In genomic region chr18:55585050-55585449, GRCh38 we compare ENCODE assay signal across 12 cellular contexts. TPM values are rescaled to one million over a fixed set of nuclear protein-coding genes. Genes with fewer than 3 reads are reported as not detected.
DNase-seq lines count a peak whose midpoint lies in the region; ATAC-seq and TF ChIP-seq lines count a peak whose summit lies in the region.
"Had no signal": no experiment of that assay in that cellular context is flagged by ENCODE, and none has a peak within 500 bp of the region (broad histone marks: within the 10 kb centered on the region; RNA-seq: fewer than 3 reads in every experiment).

No MANE protein-coding gene starts in this region.

- H3K36me3 Mint-ChIP-seq in glutamatergic neuron (ENCODE audit: unreplicated experiment) = no peaks in the 10 kb centered on the region

- peaks cover 25% of the 10 kb centered on the region for H4K20me1 ChIP-seq in BLaER1

- no peaks in the 10 kb centered on the region for H3K27me3 ChIP-seq in BLaER1
- no peaks in the 10 kb centered on the region for H3K27me3 ChIP-seq in psoas muscle (ENCODE audit: insufficient read depth in 3 of 3, low read length in 2 of 3)

- ATAC-seq in psoas muscle = no peak
- ATAC-seq: stimulated activated naive CD8-positive, alpha-beta T cell treated with anti-CD3 and anti-CD28 coated beads, Interleukin-15, Interleukin-2, amounts not matched to agents 100 U/mL and 50 U/mL, for 24 hours had no signal

- H3K9ac ChIP-seq in BLaER1 (peak overlapping the region; percentile 76), SK-N-MC (ENCODE audit: insufficient read length) (no peak overlapping the region)

- peaks cover 16% of the 10 kb centered on the region for H3K4me1 Mint-ChIP-seq in glutamatergic neuron (ENCODE audit: low read depth, unreplicated experiment)

- intact Hi-C loops in psoas muscle (cut with DNase I) = loop anchor here (2.0 to 10.0 kb wide), 8 partner anchors 108 to 990 kb away; no protein-coding TSS in a partner anchor

- 9 to 10% (median 9%) methylated on average over 2 of the region's 2 CpGs for WGBS in psoas muscle, 3 donors

- peaks cover 54% of the 10 kb centered on the region for H3K4me1 ChIP-seq in BLaER1
- peaks cover 46% of the 10 kb centered on the region for H3K4me1 ChIP-seq in psoas muscle

- TF ChIP-seq CTCF in glutamatergic neuron (IDR thresholded peaks at IDR 0.05; ENCODE audit: partially characterized antibody, unreplicated experiment) = no peak
- no peak for TF ChIP-seq CTCF in psoas muscle (IDR thresholded peaks at IDR 0.05)

- no peak for DNase-seq in SK-N-MC (ENCODE audit: low read depth, low spot score)
- DNase-seq in glutamatergic neuron = no peak
- no peak for DNase-seq in psoas muscle
- no peak for DNase-seq in activated gamma-delta T cell (lab: John Stamatoyannopoulos, UW)
- no peak for DNase-seq in stimulated activated naive CD4-positive, alpha-beta T cell (lab: John Stamatoyannopoulos, UW)
- DNase-seq in NCI-H1436 (lab: John Stamatoyannopoulos, UW) = no peak
- DNase-seq in NCI-H2196 (lab: John Stamatoyannopoulos, UW; ENCODE audit: unreplicated experiment) = no peak
- DNase-seq: COR-L47; SIG-M5; small intestine; stimulated activated naive CD8-positive, alpha-beta T cell treated with anti-CD3 and anti-CD28 coated beads, Interleukin-15, Interleukin-2, amounts not matched to agents 100 U/mL and 50 U/mL, for 24 hours had no signal

- peaks cover 13% of the 10 kb centered on the region for H3K9me3 Mint-ChIP-seq in glutamatergic neuron (ENCODE audit: unreplicated experiment)

- peak overlapping the region; percentile 90 for H3K4me2 ChIP-seq in BLaER1

- H3K4me3 ChIP-seq in BLaER1 (peak overlapping the region; percentile 74), SK-N-MC (peak overlapping the region; percentile 51; the same call in 1 of the 2 replicates), psoas muscle (peak overlapping the region; percentile 84)

- H3K27ac ChIP-seq in BLaER1 (peak overlapping the region; percentile 91), SK-N-MC (no peak overlapping the region; the same call in 1 of the 2 replicates), psoas muscle (peak overlapping the region; percentile 86)

- H3K9me3 ChIP-seq in BLaER1 (no peaks in the 10 kb centered on the region), SK-N-MC (ENCODE audit: low read depth, low read length) (no peaks in the 10 kb centered on the region), psoas muscle (no peaks in the 10 kb centered on the region)

- H3K36me3 ChIP-seq in BLaER1 (peaks cover 16% of the 10 kb centered on the region; the same call in 1 of the 2 replicates), SK-N-MC (ENCODE audit: insufficient read depth, low read length) (no peaks in the 10 kb centered on the region), psoas muscle (ENCODE audit: insufficient read depth in 1 of 2, low read depth in 1 of 2) (no peaks in the 10 kb centered on the region)

- H3K27ac Mint-ChIP-seq in glutamatergic neuron (ENCODE audit: unreplicated experiment) = peak overlapping the region; percentile 77

- H3K27me3 Mint-ChIP-seq in glutamatergic neuron (ENCODE audit: unreplicated experiment) = peaks cover 7% of the 10 kb centered on the region

- H3K4me3 Mint-ChIP-seq in glutamatergic neuron (ENCODE audit: unreplicated experiment) = peak overlapping the region; percentile 96

RNA-seq across cellular contexts. Expression of gene TCF4, which starts 2.9 kb away (rescaled TPM):
- total RNA-seq in glutamatergic neuron (ENCODE audit: unreplicated experiment) (199 TPM), psoas muscle (10 to 100 TPM; 36.8 to 68.9 (median 55.1) TPM)
- polyA plus RNA-seq in psoas muscle = 10 to 100 TPM in 1 of 3 donors, 1 to 10 TPM in 2; 8.6 to 23.9 (median 8.9) TPM
